32 cellular contexts compared by ENCODE assay signal in genomic region chr18:37457754-37458153, GRCh38.
"Had no signal": no experiment of that assay in that cellular context is flagged by ENCODE, and none has a peak within 500 bp of the region (broad histone marks: within the 10 kb centered on the region; RNA-seq: fewer than 3 reads in every experiment).

No MANE protein-coding gene starts in this region.

- H3K36me3 Mint-ChIP-seq: mesothelial cell of epicardium; naive B cell; natural killer cell treated with Interleukin-12 subunit alpha and Interleukin-12 subunit beta and Interleukin-15 and Interleukin-18, amount 100 ng/mL, for 72 hours had no signal

- ATAC-seq: esophagus mucosa; gastroesophageal sphincter; heart right ventricle; left ventricle myocardium superior; lower lobe of right lung; mucosa of descending colon; natural killer cell treated with Interleukin-12 subunit alpha and Interleukin-12 subunit beta and Interleukin-15 and Interleukin-18, amount 100 ng/mL, for 72 hours; sciatic nerve; stimulated activated naive CD8-positive, alpha-beta T cell treated with anti-CD3 and anti-CD28 coated beads, Interleukin-15, amount 100 ng/mL, for 72 hours had no signal

- H3K27ac ChIP-seq: epithelial cell of prostate, gastroesophageal sphincter, heart right ventricle, lower lobe of right lung, neutrophil, parathyroid adenoma, right atrium auricular region, suprapubic skin, vagina had no signal

- H3K27me3 ChIP-seq: gastroesophageal sphincter, neutrophil, right atrium auricular region, vagina had no signal

- H3K4me3 Mint-ChIP-seq: dendritic cell treated with granulocyte-macrophage colony-stimulating factor and Interleukin-4, amounts not matched to agents 40 ng/mL and 50 ng/mL, for 4 days; endodermal cell; mesothelial cell of epicardium; natural killer cell treated with Interleukin-12 subunit alpha and Interleukin-12 subunit beta and Interleukin-15 and Interleukin-18, amount 100 ng/mL, for 72 hours; stimulated activated naive CD8-positive, alpha-beta T cell treated with anti-CD3 and anti-CD28 coated beads, Interleukin-15, amount 100 ng/mL, for 72 hours had no signal

- H3K4me1 Mint-ChIP-seq: naive B cell; stimulated activated naive CD8-positive, alpha-beta T cell treated with anti-CD3 and anti-CD28 coated beads, Interleukin-15, amount 100 ng/mL, for 72 hours had no signal

- H3K27me3 Mint-ChIP-seq: naive B cell had no signal

- DNase-seq: effector CD8-positive, alpha-beta T cell; endodermal cell; foreskin fibroblast; heart right ventricle; hippocampal formation; islet precursor cell; kidney glomerular epithelial cell; left ventricle myocardium superior; lower lobe of right lung; mucosa of descending colon; naive B cell; stimulated activated CD4-positive, alpha-beta T cell treated with anti-CD3 and anti-CD28 coated beads, Interleukin-12 subunit alpha, Interleukin-12 subunit beta, amount 100 ng/mL, for 4 hours; stimulated activated CD4-positive, alpha-beta T cell treated with anti-CD3 and anti-CD28 coated beads, Interleukin-1b, Interleukin-23, amount 100 ng/mL, for 48 hours; stimulated activated CD4-positive, alpha-beta T cell treated with anti-CD3 and anti-CD28 coated beads, Interleukin-4, amount 100 ng/mL, for 1 hour; stimulated activated CD8-positive, alpha-beta memory T cell treated with anti-CD3 and anti-CD28 coated beads, Interleukin-4, amount 100 ng/mL, for 48 hours; stimulated activated naive CD4-positive, alpha-beta T cell; stimulated activated naive CD8-positive, alpha-beta T cell treated with anti-CD3 and anti-CD28 coated beads, Interleukin-15, amount 100 ng/mL, for 72 hours; trophoblast cell had no signal

- H3K4me3 ChIP-seq: gastroesophageal sphincter, heart right ventricle, lower lobe of right lung, mucosa of descending colon, right atrium auricular region, smooth muscle cell, suprapubic skin, vagina had no signal

- H2AFZ ChIP-seq: parathyroid adenoma had no signal

- H3K4me1 ChIP-seq: parathyroid adenoma, suprapubic skin, vagina had no signal

- H3K9ac ChIP-seq: parathyroid adenoma had no signal

- H3K4me2 ChIP-seq: smooth muscle cell had no signal

- H3K9me3 Mint-ChIP-seq: dendritic cell treated with granulocyte-macrophage colony-stimulating factor and Interleukin-4, amounts not matched to agents 40 ng/mL and 50 ng/mL, for 4 days; endodermal cell; mesothelial cell of epicardium; natural killer cell treated with Interleukin-12 subunit alpha and Interleukin-12 subunit beta and Interleukin-15 and Interleukin-18, amount 100 ng/mL, for 72 hours; stimulated activated naive CD8-positive, alpha-beta T cell treated with anti-CD3 and anti-CD28 coated beads, Interleukin-15, amount 100 ng/mL, for 72 hours had no signal

- H3K9me3 ChIP-seq: gastroesophageal sphincter, heart right ventricle, lower lobe of right lung, mucosa of descending colon, neutrophil, right atrium auricular region, suprapubic skin, vagina had no signal

- H3K27ac Mint-ChIP-seq: dendritic cell treated with granulocyte-macrophage colony-stimulating factor and Interleukin-4, amounts not matched to agents 40 ng/mL and 50 ng/mL, for 4 days; endodermal cell; mesothelial cell of epicardium; naive B cell; natural killer cell treated with Interleukin-12 subunit alpha and Interleukin-12 subunit beta and Interleukin-15 and Interleukin-18, amount 100 ng/mL, for 72 hours; progenitor cell of endocrine pancreas; stimulated activated naive CD8-positive, alpha-beta T cell treated with anti-CD3 and anti-CD28 coated beads, Interleukin-15, amount 100 ng/mL, for 72 hours had no signal

- H3K36me3 ChIP-seq: gastroesophageal sphincter, heart right ventricle, lower lobe of right lung, neutrophil, right atrium auricular region, suprapubic skin, vagina had no signal

- H3K79me2 ChIP-seq: parathyroid adenoma had no signal
